In the genomic region with DNA sequence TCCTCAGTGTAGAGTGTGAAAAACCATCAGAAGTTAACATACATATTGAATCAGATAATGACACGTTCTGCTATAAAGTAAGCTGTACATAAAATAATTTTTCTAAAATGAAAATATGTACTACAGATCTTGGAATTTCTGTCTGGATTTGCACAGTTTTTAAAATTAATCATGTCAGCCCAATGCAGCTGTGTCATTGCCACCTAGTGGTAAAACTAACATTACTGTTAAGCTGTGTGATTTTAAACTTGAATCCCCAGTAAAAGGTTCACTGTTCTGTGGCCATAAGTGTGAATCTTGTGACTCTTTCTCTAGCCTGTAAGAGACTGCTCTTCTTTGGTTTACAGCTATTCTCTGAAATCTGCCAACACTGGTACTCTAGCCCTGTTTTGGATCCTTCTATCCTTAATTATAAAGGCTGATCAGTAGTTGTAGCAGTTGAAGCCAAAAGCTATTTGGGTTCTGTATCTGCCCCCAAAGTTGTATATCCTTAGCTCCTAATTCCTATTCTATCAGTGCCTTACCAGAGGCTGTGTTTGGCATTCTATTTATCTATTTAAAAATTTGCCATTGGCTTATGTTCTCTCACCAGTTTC, we compare ENCODE assay signal across 8 cellular contexts. TPM values are rescaled to one million over a fixed set of nuclear protein-coding genes. Genes with fewer than 3 reads are reported as not detected.
A peak's percentile ranks its signal among the peaks of the same experiment; 100 is the strongest.
DNase-seq lines count a peak whose midpoint lies in the region; ATAC-seq and TF ChIP-seq lines count a peak whose summit lies in the region.

No MANE protein-coding gene starts in this region.

- TF ChIP-seq CTCF in DOHH2 (IDR thresholded peaks at IDR 0.05; ENCODE audit: low read depth, low read length, poor library complexity, severe bottlenecking): peak; percentile 70
- peak; percentile 70 for TF ChIP-seq CTCF in fibroblast of villous mesenchyme (IDR thresholded peaks at IDR 0.05; ENCODE audit: insufficient read depth, low read depth, low read length)
- no peak for TF ChIP-seq CTCF in mucosa of descending colon (IDR thresholded peaks at IDR 0.05)

- ATAC-seq in mucosa of descending colon: no peak
- ATAC-seq in GM21423 (IDR thresholded peaks at IDR 0.05; ENCODE audit: unreplicated experiment): no peak
- ATAC-seq in GM21723 (IDR thresholded peaks at IDR 0.05; ENCODE audit: unreplicated experiment): no peak

- peaks cover 32% of the 10 kb centered on the region for H3K79me2 ChIP-seq in DOHH2 (ENCODE audit: control insufficient read depth, low read length)

- H3K9me3 ChIP-seq in DOHH2 (ENCODE audit: control insufficient read depth, insufficient read depth, low read length) (no peaks in the 10 kb centered on the region), skeletal muscle satellite cell (replicated peaks; ENCODE audit: low read length) (no peaks in the 10 kb centered on the region), mucosa of descending colon (no peaks in the 10 kb centered on the region)

- H3K36me3 ChIP-seq in DOHH2 (ENCODE audit: control insufficient read depth, low read length): peaks cover 11% of the 10 kb centered on the region
- no peaks in the 10 kb centered on the region for H3K36me3 ChIP-seq in skeletal muscle satellite cell (ENCODE audit: insufficient read depth, low read length)
- H3K36me3 ChIP-seq in mucosa of descending colon (ENCODE audit: low read depth): no peaks in the 10 kb centered on the region

- peaks cover 16% of the 10 kb centered on the region for H3K4me1 ChIP-seq in DOHH2 (ENCODE audit: control insufficient read depth, low read length)
- peaks cover 9% of the 10 kb centered on the region for H3K4me1 ChIP-seq in skeletal muscle satellite cell (ENCODE audit: control insufficient read depth, insufficient read depth, low read length)
- H3K4me1 ChIP-seq in mucosa of descending colon (ENCODE audit: low read depth): peaks cover 2% of the 10 kb centered on the region

- H3K27ac ChIP-seq in DOHH2 (ENCODE audit: low read depth, low read length): no peak overlapping the region

- H3K4me3 ChIP-seq in DOHH2 (ENCODE audit: low read length) (no peak overlapping the region), fibroblast of villous mesenchyme (ENCODE audit: low read depth, low read length) (no peak overlapping the region), skeletal muscle satellite cell (ENCODE audit: low read length) (no peak overlapping the region), mucosa of descending colon (no peak overlapping the region)

- DNase-seq in HT1080 (ENCODE audit: low read depth): peak; percentile 45
- DNase-seq in SK-N-DZ (ENCODE audit: low spot score): peak; percentile 16
- DNase-seq in fibroblast of villous mesenchyme (ENCODE audit: low read depth): peak; percentile 61
- DNase-seq in mucosa of descending colon: no peak

- H3F3A ChIP-seq in DOHH2 (ENCODE audit: control insufficient read depth, insufficient read depth): 0 out of 2 replicates have a peak, but pooled peaks cover 3% of the 10 kb centered on the region

- H3K9ac ChIP-seq in skeletal muscle satellite cell (ENCODE audit: low read depth, low read length): peak overlapping the region; percentile 30

- intact Hi-C loops in mucosa of descending colon (cut with DNase I, micrococcal nuclease): no loop called here

- no peaks in the 10 kb centered on the region for H3K9me2 ChIP-seq in DOHH2 (replicated peaks; ENCODE audit: control insufficient read depth, low read length)

- no peaks in the 10 kb centered on the region for H4K20me1 ChIP-seq in DOHH2 (ENCODE audit: control insufficient read depth, insufficient read depth, low read depth, low read length)

- 0 out of 2 replicates have a peak overlapping the region, but pooled peaks have one; percentile 17 for H3K4me2 ChIP-seq in DOHH2 (ENCODE audit: low read length)
- peak overlapping the region; percentile 46 for H3K4me2 ChIP-seq in skeletal muscle satellite cell (ENCODE audit: low read length)

- H3K27me3 ChIP-seq in DOHH2 (ENCODE audit: control insufficient read depth, low read length): no peaks in the 10 kb centered on the region
- H3K27me3 ChIP-seq in skeletal muscle satellite cell (ENCODE audit: control insufficient read depth, insufficient read depth, low read length): no peaks in the 10 kb centered on the region

RNA-seq across cellular contexts. Expression of a gene that starts 4.0 kb away (rescaled TPM):
- 4.2 and 5.9 TPM in 2 replicates for total RNA-seq in HT1080 (2014; rRNA removed; shearing (Covaris generic))
- polyA plus RNA-seq in HT1080 (2015; cell fraction: cytosol; rRNA removed): 11.7 and 13.1 TPM in 2 replicates
- 17.2 and 17.4 TPM in 2 replicates for polyA plus RNA-seq in HT1080 (2015; cell fraction: nucleus; rRNA removed)
- 2.8 and 3.0 TPM in 2 replicates for polyA plus RNA-seq in SK-N-DZ (2014; cell fraction: cytosol; rRNA removed)
- 3.3 and 7.7 TPM in 2 replicates for polyA plus RNA-seq in SK-N-DZ (2014; cell fraction: nucleus; rRNA removed)
- total RNA-seq in fibroblast of villous mesenchyme (6.1 and 10.4 TPM in 2 replicates), mucosa of descending colon (1 to 10 TPM; 9.4 to 9.9 (median 9.8) TPM)
- total RNA-seq in skeletal muscle satellite cell (2012; rRNA removed): 7.1 and 7.4 TPM in 2 replicates

RNA-seq across cellular contexts. Expression of a gene that starts 4.1 kb away (rescaled TPM):
- 4.9 and 8.6 TPM in 2 replicates for total RNA-seq in HT1080 (2014; rRNA removed; shearing (Covaris generic))
- polyA plus RNA-seq in HT1080 (2015; cell fraction: cytosol; rRNA removed): 12.8 and 14.0 TPM in 2 replicates
- polyA plus RNA-seq in HT1080 (2015; cell fraction: nucleus; rRNA removed): 54.6 and 69.0 TPM in 2 replicates
- 14.0 and 16.4 TPM in 2 replicates for polyA plus RNA-seq in SK-N-DZ (2014; cell fraction: cytosol; rRNA removed)
- 38.6 and 56.4 TPM in 2 replicates for polyA plus RNA-seq in SK-N-DZ (2014; cell fraction: nucleus; rRNA removed)
- total RNA-seq in fibroblast of villous mesenchyme (12.2 and 17.7 TPM in 2 replicates), mucosa of descending colon (10 to 100 TPM; 16.5 to 26.0 (median 22.2) TPM)
- 12.9 TPM in 2 replicates for total RNA-seq in skeletal muscle satellite cell (2012; rRNA removed)

RNA-seq across cellular contexts. Expression of a gene that starts 50.9 kb away (rescaled TPM):
- 5.4 and 7.2 TPM in 2 replicates for total RNA-seq in HT1080 (2014; rRNA removed; shearing (Covaris generic))
- polyA plus RNA-seq in HT1080 (2015; cell fraction: cytosol; rRNA removed): 6.5 and 9.8 TPM in 2 replicates
- polyA plus RNA-seq in HT1080 (2015; cell fraction: nucleus; rRNA removed): 12.1 and 13.2 TPM in 2 replicates
- polyA plus RNA-seq in SK-N-DZ (2014; cell fraction: cytosol; rRNA removed): 4.7 and 6.4 TPM in 2 replicates
- polyA plus RNA-seq in SK-N-DZ (2014; cell fraction: nucleus; rRNA removed): 3.4 and 3.5 TPM in 2 replicates
- total RNA-seq in fibroblast of villous mesenchyme (16.8 and 30.7 TPM in 2 replicates), mucosa of descending colon (10 to 100 TPM; 15.2 to 26.4 (median 15.8) TPM)
- total RNA-seq in skeletal muscle satellite cell (2012; rRNA removed): 14.0 and 15.0 TPM in 2 replicates

Comparison
In these comparisons a context has a peak if more than half of its experiments do, and no peak if none do; other contexts are left out.
1. DNase-seq: peak in HT1080 (single experiment), SK-N-DZ (single experiment) and fibroblast of villous mesenchyme (single experiment); none in mucosa of descending colon (0 of 3).